In the genomic region with DNA sequence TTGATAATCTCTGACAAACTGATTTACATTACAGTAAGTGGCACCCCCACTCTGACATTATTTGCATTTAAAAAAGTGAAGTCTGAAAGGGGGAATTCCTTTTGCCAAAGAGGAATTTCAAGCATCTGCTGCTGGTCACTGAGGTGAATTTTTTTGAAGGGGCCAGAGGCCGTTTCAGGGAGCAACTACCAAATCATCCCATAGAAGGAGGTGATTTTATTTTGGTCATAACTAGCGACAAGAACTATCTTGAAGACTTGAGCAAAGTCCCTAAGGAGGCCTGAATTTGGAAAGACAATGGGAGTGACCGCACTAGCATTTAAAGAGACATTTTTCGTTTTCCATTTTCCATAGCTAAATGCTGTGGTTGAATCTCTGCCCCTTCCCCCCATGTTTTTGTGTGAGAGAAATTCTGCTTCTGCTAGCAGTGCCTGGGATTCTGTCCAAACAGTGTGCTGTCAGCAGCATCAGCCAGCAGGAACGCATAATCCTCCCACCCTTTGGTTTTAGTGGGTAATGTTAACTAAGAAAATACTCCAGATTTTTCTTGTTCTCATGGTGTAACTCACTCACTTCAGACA, we compare ENCODE assay signal across 10 cellular contexts.
DNase-seq lines count a peak whose midpoint lies in the region; ATAC-seq and TF ChIP-seq lines count a peak whose summit lies in the region.
"Had no signal": no experiment of that assay in that cellular context is flagged by ENCODE, and none has a peak within 500 bp of the region (broad histone marks: within the 10 kb centered on the region; RNA-seq: fewer than 3 reads in every experiment).

No MANE protein-coding gene starts in this region.

- intact Hi-C loops in body of pancreas (cut with DNase I), result no loop called here

- H3K27me3 ChIP-seq in body of pancreas, result no peaks in the 10 kb centered on the region
- H3K27me3 ChIP-seq in skeletal muscle tissue (ENCODE audit: control insufficient read depth in 3 of 3, insufficient read depth in 3 of 3, low read length in 3 of 3), result peaks cover 0 to 2% (median 0%) of the 10 kb centered on the region in 3 donors

- H3K4me1 ChIP-seq in HEK293 (ENCODE audit: control insufficient read depth, insufficient read depth, low read length) (no peaks in the 10 kb centered on the region), body of pancreas (no peaks in the 10 kb centered on the region), skeletal muscle tissue (ENCODE audit: control insufficient read depth in 3 of 3, insufficient read depth in 3 of 3, low read length in 3 of 3) (peaks cover 0 to 6% (median 0%) of the 10 kb centered on the region in 3 donors)

- peaks cover 10% of the 10 kb centered on the region for H3K36me3 Mint-ChIP-seq in natural killer cell treated with Interleukin-12 subunit alpha and Interleukin-12 subunit beta and Interleukin-15 and Interleukin-18, amount 100 ng/mL, for 72 hours

- H3K9me3 ChIP-seq in HEK293 (ENCODE audit: control insufficient read depth, insufficient read depth, low read depth, low read length) (peaks cover 2% of the 10 kb centered on the region; the same call in 1 of the 2 replicates), body of pancreas (no peaks in the 10 kb centered on the region), skeletal muscle tissue (ENCODE audit: control insufficient read depth in 3 of 3, low read length in 3 of 3) (peaks cover 2 to 6% (median 2%) of the 10 kb centered on the region in 3 donors)

- POLR2A ChIA-PET in HEK293 (lab: Yijun Ruan, JAX), result no interaction called here

- CTCF ChIA-PET in HEK293 (lab: Yijun Ruan, JAX), result no interaction called here

- peaks cover 10% of the 10 kb centered on the region for H3K9me3 Mint-ChIP-seq in natural killer cell treated with Interleukin-12 subunit alpha and Interleukin-12 subunit beta and Interleukin-15 and Interleukin-18, amount 100 ng/mL, for 72 hours

- H3K27ac Mint-ChIP-seq in natural killer cell treated with Interleukin-12 subunit alpha and Interleukin-12 subunit beta and Interleukin-15 and Interleukin-18, amount 100 ng/mL, for 72 hours, result no peak overlapping the region

- H3K4me3 Mint-ChIP-seq in natural killer cell treated with Interleukin-12 subunit alpha and Interleukin-12 subunit beta and Interleukin-15 and Interleukin-18, amount 100 ng/mL, for 72 hours, result no peak overlapping the region

- H3K36me3 ChIP-seq in HEK293 (ENCODE audit: control insufficient read depth in 2 of 2, insufficient read depth in 1 of 2, low read length in 2 of 2) (no peaks in the 10 kb centered on the region), body of pancreas (replicated peaks in 1 of 2; ENCODE audit: insufficient read depth in 1 of 2, low read depth in 2 of 2) (no peaks in the 10 kb centered on the region), skeletal muscle tissue (ENCODE audit: control insufficient read depth in 3 of 3, insufficient read depth in 3 of 3, low read length in 3 of 3) (no peaks in the 10 kb centered on the region)

- 30 to 38% methylated on average over 5 of the region's 5 CpGs for WGBS in body of pancreas, 2 donors

- no peak overlapping the region for H3K4me3 ChIP-seq in HEK293 (ENCODE audit: low read depth, low read length)
- no peak overlapping the region for H3K4me3 ChIP-seq in body of pancreas
- H3K4me3 ChIP-seq in skeletal muscle tissue (ENCODE audit: low read length in 3 of 3), result peak overlapping the region in 1 of 3 donors; percentile 14

- DNase-seq in body of pancreas (peak in 1 of 4 donors; percentile 30), iPS DF 19.7 (ENCODE audit: low read depth, low spot score) (peak; percentile 76), NCI-H187 treated with DMSO at 0.1 percent for 48 hours (lab: John Stamatoyannopoulos, UW) (no peak), NOMO-1 treated with DMSO at 0.1 percent for 48 hours (lab: John Stamatoyannopoulos, UW; ENCODE audit: unreplicated experiment) (no peak)
- DNase-seq in natural killer cell treated with Interleukin-12 subunit alpha and Interleukin-12 subunit beta and Interleukin-15 and Interleukin-18, amount 100 ng/mL, for 72 hours (ENCODE audit: low spot score), result no peak
- DNase-seq: activated CD4-positive, alpha-beta T cell treated with anti-CD3 and anti-CD28 coated beads, Interleukin-2, amount 50 U/mL, for 4 hours; NK-92 treated with Interleukin-12 subunit alpha and Interleukin-12 subunit beta, amount 100 ng/mL, for 24 hours had no signal

- TF ChIP-seq POLR2A in body of pancreas (IDR thresholded peaks at IDR 0.05), result no peak

- peaks cover 25 to 27% of the 10 kb centered on the region in 2 donors for H3K27me3 Mint-ChIP-seq in natural killer cell treated with Interleukin-12 subunit alpha and Interleukin-12 subunit beta and Interleukin-15 and Interleukin-18, amount 100 ng/mL, for 72 hours

- TF ChIP-seq CTCF in HEK293 (tag by site-specific recombination; IDR thresholded peaks at IDR 0.05) (no peak), body of pancreas (IDR thresholded peaks at IDR 0.05) (no peak)

- H3K27ac ChIP-seq in HEK293 (ENCODE audit: extremely low read depth, low read depth, low read length) (no peak overlapping the region), body of pancreas (no peak overlapping the region), skeletal muscle tissue (ENCODE audit: low read depth, low read length) (no peak overlapping the region)

- peak overlapping the region in 2 of 3 donors; percentile 10 to 16 for H3K9ac ChIP-seq in skeletal muscle tissue (ENCODE audit: low read depth in 1 of 3, low read length in 3 of 3)

- peak; percentile 48 for ATAC-seq in body of pancreas
- ATAC-seq in natural killer cell treated with Interleukin-12 subunit alpha and Interleukin-12 subunit beta and Interleukin-15 and Interleukin-18, amount 100 ng/mL, for 72 hours, result no peak
- ATAC-seq in GM18517 (IDR thresholded peaks at IDR 0.05; ENCODE audit: unreplicated experiment), result no peak

- H3K4me1 Mint-ChIP-seq in natural killer cell treated with Interleukin-12 subunit alpha and Interleukin-12 subunit beta and Interleukin-15 and Interleukin-18, amount 100 ng/mL, for 72 hours (ENCODE audit: low read depth in 2 of 2), result no peaks in the 10 kb centered on the region

TF ChIP-seq in HEK293, 187 proteins besides CTCF, POLR2A, EP300 and RAD21:
- TF ChIP-seq, protein P1, sequence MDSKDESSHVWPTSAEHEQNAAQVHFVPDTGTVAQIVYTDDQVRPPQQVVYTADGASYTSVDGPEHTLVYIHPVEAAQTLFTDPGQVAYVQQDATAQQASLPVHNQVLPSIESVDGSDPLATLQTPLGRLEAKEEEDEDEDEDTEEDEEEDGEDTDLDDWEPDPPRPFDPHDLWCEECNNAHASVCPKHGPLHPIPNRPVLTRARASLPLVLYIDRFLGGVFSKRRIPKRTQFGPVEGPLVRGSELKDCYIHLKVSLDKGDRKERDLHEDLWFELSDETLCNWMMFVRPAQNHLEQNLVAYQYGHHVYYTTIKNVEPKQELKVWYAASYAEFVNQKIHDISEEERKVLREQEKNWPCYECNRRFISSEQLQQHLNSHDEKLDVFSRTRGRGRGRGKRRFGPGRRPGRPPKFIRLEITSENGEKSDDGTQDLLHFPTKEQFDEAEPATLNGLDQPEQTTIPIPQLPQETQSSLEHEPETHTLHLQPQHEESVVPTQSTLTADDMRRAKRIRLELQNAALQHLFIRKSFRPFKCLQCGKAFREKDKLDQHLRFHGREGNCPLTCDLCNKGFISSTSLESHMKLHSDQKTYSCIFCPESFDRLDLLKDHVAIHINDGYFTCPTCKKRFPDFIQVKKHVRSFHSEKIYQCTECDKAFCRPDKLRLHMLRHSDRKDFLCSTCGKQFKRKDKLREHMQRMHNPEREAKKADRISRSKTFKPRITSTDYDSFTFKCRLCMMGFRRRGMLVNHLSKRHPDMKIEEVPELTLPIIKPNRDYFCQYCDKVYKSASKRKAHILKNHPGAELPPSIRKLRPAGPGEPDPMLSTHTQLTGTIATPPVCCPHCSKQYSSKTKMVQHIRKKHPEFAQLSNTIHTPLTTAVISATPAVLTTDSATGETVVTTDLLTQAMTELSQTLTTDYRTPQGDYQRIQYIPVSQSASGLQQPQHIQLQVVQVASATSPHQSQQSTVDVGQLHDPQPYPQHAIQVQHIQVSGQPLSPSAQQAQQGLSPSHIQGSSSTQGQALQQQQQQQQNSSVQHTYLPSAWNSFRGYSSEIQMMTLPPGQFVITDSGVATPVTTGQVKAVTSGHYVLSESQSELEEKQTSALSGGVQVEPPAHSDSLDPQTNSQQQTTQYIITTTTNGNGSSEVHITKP (tag by site-specific recombination; IDR thresholded peaks at IDR 0.05), result peak; percentile 70
- TF ChIP-seq, protein P2, sequence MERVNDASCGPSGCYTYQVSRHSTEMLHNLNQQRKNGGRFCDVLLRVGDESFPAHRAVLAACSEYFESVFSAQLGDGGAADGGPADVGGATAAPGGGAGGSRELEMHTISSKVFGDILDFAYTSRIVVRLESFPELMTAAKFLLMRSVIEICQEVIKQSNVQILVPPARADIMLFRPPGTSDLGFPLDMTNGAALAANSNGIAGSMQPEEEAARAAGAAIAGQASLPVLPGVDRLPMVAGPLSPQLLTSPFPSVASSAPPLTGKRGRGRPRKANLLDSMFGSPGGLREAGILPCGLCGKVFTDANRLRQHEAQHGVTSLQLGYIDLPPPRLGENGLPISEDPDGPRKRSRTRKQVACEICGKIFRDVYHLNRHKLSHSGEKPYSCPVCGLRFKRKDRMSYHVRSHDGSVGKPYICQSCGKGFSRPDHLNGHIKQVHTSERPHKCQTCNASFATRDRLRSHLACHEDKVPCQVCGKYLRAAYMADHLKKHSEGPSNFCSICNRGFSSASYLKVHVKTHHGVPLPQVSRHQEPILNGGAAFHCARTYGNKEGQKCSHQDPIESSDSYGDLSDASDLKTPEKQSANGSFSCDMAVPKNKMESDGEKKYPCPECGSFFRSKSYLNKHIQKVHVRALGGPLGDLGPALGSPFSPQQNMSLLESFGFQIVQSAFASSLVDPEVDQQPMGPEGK (tag by site-specific recombination; IDR thresholded peaks at IDR 0.05), result no peak
